In genomic region chr1:100443739-100444571, GRCh38 we compare ENCODE assay signal across 9 cellular contexts.
DNase-seq lines count a peak whose midpoint lies in the region; FAIRE-seq and TF ChIP-seq lines count a peak whose summit lies in the region.
"Had no signal": no experiment of that assay in that cellular context is flagged by ENCODE, and none has a peak within 500 bp of the region (broad histone marks: within the 10 kb centered on the region; RNA-seq: fewer than 3 reads in every experiment).

No MANE protein-coding gene starts in this region.

- H3K4me3 ChIP-seq in DOHH2 (ENCODE audit: low read length) (no peak overlapping the region), brain microvascular endothelial cell (ENCODE audit: low read depth, low read length) (no peak overlapping the region), rectal smooth muscle tissue (ENCODE audit: low read length) (no peak overlapping the region), adrenal gland (no peak overlapping the region)

- H4K20me1 ChIP-seq in DOHH2 (ENCODE audit: control insufficient read depth, insufficient read depth, low read depth, low read length): no peaks in the 10 kb centered on the region

- TF ChIP-seq POLR2A in adrenal gland (IDR thresholded peaks at IDR 0.05): no peak

- H3F3A ChIP-seq in DOHH2 (ENCODE audit: control insufficient read depth, insufficient read depth): no peaks in the 10 kb centered on the region

- DNase-seq in GM20000 (ENCODE audit: low spot score) (peak; percentile 16), HTR-8/SVneo (ENCODE audit: insufficient read length, low spot score) (peak; percentile 22), brain microvascular endothelial cell (peak; percentile 66), NCI-H2081 treated with DMSO at 0.1 percent for 48 hours (lab: John Stamatoyannopoulos, UW) (no peak), NCI-H1105 (lab: John Stamatoyannopoulos, UW) (no peak), adrenal gland (no peak)

- FAIRE-seq in HTR-8/SVneo (lab: Jason Lieb, UNC): no peak
- FAIRE-seq: H1 had no signal

- H3K4me1 ChIP-seq in DOHH2 (ENCODE audit: control insufficient read depth, low read length) (peaks cover 10% of the 10 kb centered on the region), rectal smooth muscle tissue (ENCODE audit: control insufficient read depth, insufficient read depth, low read length) (peaks cover 9% of the 10 kb centered on the region), adrenal gland (replicated peaks in 1 of 2) (no peaks in the 10 kb centered on the region)

- H3K27ac ChIP-seq in DOHH2 (ENCODE audit: low read depth, low read length) (no peak overlapping the region), brain microvascular endothelial cell (peak overlapping the region; percentile 32), rectal smooth muscle tissue (ENCODE audit: low read depth, low read length) (peak overlapping the region; percentile 45), adrenal gland (peak overlapping the region in 1 of 5 donors; percentile 18)

- WGBS in adrenal gland, 4 donors: 64 to 73% (median 69%) methylated on average over 8 of the region's 8 CpGs

- no peaks in the 10 kb centered on the region for H3K9me2 ChIP-seq in DOHH2 (replicated peaks; ENCODE audit: control insufficient read depth, low read length)

- H3K4me2 ChIP-seq in DOHH2 (ENCODE audit: low read length): peak overlapping the region; percentile 10; the same call in 1 of the 2 replicates

- intact Hi-C loops in adrenal gland (cut with DNase I): no loop called here

- H3K27me3 ChIP-seq in DOHH2 (ENCODE audit: control insufficient read depth, low read length) (no peaks in the 10 kb centered on the region), brain microvascular endothelial cell (replicated peaks) (no peaks in the 10 kb centered on the region), rectal smooth muscle tissue (ENCODE audit: control insufficient read depth, insufficient read depth, low read length) (no peaks in the 10 kb centered on the region), adrenal gland (no peaks in the 10 kb centered on the region)

- H3K79me2 ChIP-seq in DOHH2 (ENCODE audit: control insufficient read depth, low read length): no peaks in the 10 kb centered on the region

- H3K9me3 ChIP-seq in DOHH2 (ENCODE audit: control insufficient read depth, insufficient read depth, low read length) (no peaks in the 10 kb centered on the region), adrenal gland (replicated peaks in 1 of 3) (no peaks in the 10 kb centered on the region)

- H3K36me3 ChIP-seq in DOHH2 (ENCODE audit: control insufficient read depth, low read length) (no peaks in the 10 kb centered on the region), brain microvascular endothelial cell (replicated peaks) (no peaks in the 10 kb centered on the region), rectal smooth muscle tissue (ENCODE audit: control insufficient read depth, insufficient read depth, low read length) (no peaks in the 10 kb centered on the region), adrenal gland (replicated peaks in 1 of 2) (no peaks in the 10 kb centered on the region)

- no peak for TF ChIP-seq CTCF in DOHH2 (IDR thresholded peaks at IDR 0.05; ENCODE audit: low read depth, low read length, poor library complexity, severe bottlenecking)
- TF ChIP-seq CTCF in GM20000 (IDR thresholded peaks at IDR 0.05; ENCODE audit: extremely low read depth, missing control alignments): no peak
- no peak for TF ChIP-seq CTCF in brain microvascular endothelial cell (IDR thresholded peaks at IDR 0.05; ENCODE audit: low read depth, low read length, missing control alignments)
- TF ChIP-seq CTCF in adrenal gland (IDR thresholded peaks at IDR 0.05): no peak

- in situ Hi-C loops in brain microvascular endothelial cell (cut with HindIII; ENCODE audit: low pct_ligation_motif_present, low sequenced_read_pairs): no loop called here

- H3K9ac ChIP-seq in rectal smooth muscle tissue (ENCODE audit: low read length): no peak overlapping the region

Comparison
In these comparisons a context has a peak if more than half of its experiments do, and no peak if none do; other contexts are left out.
1. DNase-seq: peak in GM20000 (single experiment), HTR-8/SVneo (single experiment) and brain microvascular endothelial cell (single experiment); none in NCI-H2081 treated with DMSO at 0.1 percent for 48 hours (single experiment), NCI-H1105 (single experiment) and adrenal gland (0 of 7).